In the genomic region with DNA sequence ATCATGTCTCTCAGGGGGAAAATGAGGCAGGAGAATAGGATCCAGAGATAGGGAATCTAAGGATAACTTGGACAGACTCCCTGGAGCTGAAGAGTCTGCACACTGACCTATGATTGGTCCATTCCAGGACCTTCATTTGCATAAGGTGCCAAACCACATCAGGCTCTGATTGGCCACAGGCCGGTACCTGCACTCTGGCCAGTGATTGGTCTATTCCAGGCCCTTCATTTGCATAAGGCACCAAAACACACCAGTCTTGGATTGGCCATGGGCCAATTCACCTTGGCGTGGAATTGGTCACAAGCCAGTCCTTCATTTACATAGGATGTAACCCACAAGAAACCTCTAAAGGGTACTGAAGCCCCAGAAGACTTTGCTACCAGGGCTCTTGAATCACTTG, we compare ENCODE assay signal across 29 cellular contexts.
"Had no signal": no experiment of that assay in that cellular context is flagged by ENCODE, and none has a peak within 500 bp of the region (broad histone marks: within the 10 kb centered on the region; RNA-seq: fewer than 3 reads in every experiment).

No MANE protein-coding gene starts in this region.

- ATAC-seq: activated T-cell treated with anti-CD3 and anti-CD28 coated beads, Interleukin-2, amount 50 U/mL, for 4 hours; activated T-helper 17 cell treated with anti-CD3 and anti-CD28 coated beads, Interleukin-2, amount 50 U/mL, for 72 hours; esophagus mucosa had no signal

- H3K4me3 Mint-ChIP-seq: activated CD4-positive, alpha-beta memory T cell treated with anti-CD3 and anti-CD28 coated beads, Interleukin-2, amount 10 ng/mL, durations not matched to agents 7 days and 5 days; activated naive CD8-positive, alpha-beta T cell; activated T-cell treated with anti-CD3 and anti-CD28 coated beads, Interleukin-2, amount 50 U/mL, for 4 hours; activated T-helper 17 cell treated with anti-CD3 and anti-CD28 coated beads, Interleukin-2, amount 50 U/mL, for 72 hours; central memory CD8-positive, alpha-beta T cell; dendritic cell treated with granulocyte-macrophage colony-stimulating factor and Interleukin-4, amounts not matched to agents 40 ng/mL and 50 ng/mL, for 4 days; endodermal cell had no signal

- H3K4me3 ChIP-seq: coronary artery, dorsolateral prefrontal cortex had no signal

- DNase-seq: activated CD4-positive, alpha-beta memory T cell treated with anti-CD3 and anti-CD28 coated beads, Interleukin-2, amount 10 ng/mL, durations not matched to agents 7 days and 5 days; activated CD4-positive, alpha-beta T cell treated with anti-CD3 and anti-CD28 coated beads for 48 hours; activated CD4-positive, CD25-positive, alpha-beta regulatory T cell; activated CD4-positive, CD25-positive, alpha-beta regulatory T cell treated with anti-CD3 and anti-CD28 coated beads, Interleukin-2, amount 50 U/mL, for 72 hours; activated CD8-positive, alpha-beta memory T cell treated with anti-CD3 and anti-CD28 coated beads, Interleukin-2, amount 50 U/mL, for 48 hours; activated effector memory CD4-positive, alpha-beta T cell treated with Interleukin-2 at 50 U/mL for 16 hours; activated gamma-delta T cell treated with Interleukin-2 at 50 U/mL for 16 hours; activated naive CD4-positive, alpha-beta T cell treated with anti-CD3 and anti-CD28 coated beads, Interleukin-2, amount 50 U/mL, for 16 hours; activated naive CD4-positive, alpha-beta T cell treated with Interleukin-2 at 50 U/mL for 16 hours; activated T-cell treated with anti-CD3 and anti-CD28 coated beads for 4 hours; activated T-cell treated with anti-CD3 and anti-CD28 coated beads, Interleukin-2, amount 50 U/mL, for 4 hours; amniotic stem cell; anterior cingulate cortex; brain microvascular endothelial cell; dorsolateral prefrontal cortex; effector memory CD4-positive, alpha-beta T cell; endodermal cell; foreskin fibroblast; head of caudate nucleus; T-helper 2 cell had no signal

- H3K27me3 Mint-ChIP-seq: activated CD4-positive, alpha-beta memory T cell treated with anti-CD3 and anti-CD28 coated beads, Interleukin-2, amount 10 ng/mL, durations not matched to agents 7 days and 5 days; activated naive CD8-positive, alpha-beta T cell; activated T-helper 17 cell treated with anti-CD3 and anti-CD28 coated beads, Interleukin-2, amount 50 U/mL, for 72 hours; central memory CD8-positive, alpha-beta T cell had no signal

- H3K9me3 Mint-ChIP-seq: activated T-cell treated with anti-CD3 and anti-CD28 coated beads, Interleukin-2, amount 50 U/mL, for 4 hours; activated T-helper 17 cell treated with anti-CD3 and anti-CD28 coated beads, Interleukin-2, amount 50 U/mL, for 72 hours; central memory CD8-positive, alpha-beta T cell; dendritic cell treated with granulocyte-macrophage colony-stimulating factor and Interleukin-4, amounts not matched to agents 40 ng/mL and 50 ng/mL, for 4 days had no signal

- H3K27ac Mint-ChIP-seq: activated CD4-positive, alpha-beta memory T cell treated with anti-CD3 and anti-CD28 coated beads, Interleukin-2, amount 10 ng/mL, durations not matched to agents 7 days and 5 days; activated naive CD8-positive, alpha-beta T cell; activated T-helper 17 cell treated with anti-CD3 and anti-CD28 coated beads, Interleukin-2, amount 50 U/mL, for 72 hours; dendritic cell treated with granulocyte-macrophage colony-stimulating factor and Interleukin-4, amounts not matched to agents 40 ng/mL and 50 ng/mL, for 4 days; endodermal cell had no signal

- FAIRE-seq: astrocyte, bronchial epithelial cell, frontal cortex had no signal

- H3K36me3 ChIP-seq: brain microvascular endothelial cell had no signal

- H3K27ac ChIP-seq: brain microvascular endothelial cell, coronary artery, dorsolateral prefrontal cortex had no signal
